ENCODE assay signal across 21 cellular contexts in genomic region chr13:77378662-77379061, GRCh38. TPM values are rescaled to one million over a fixed set of nuclear protein-coding genes. Genes with fewer than 3 reads are reported as not detected.
DNase-seq lines count a peak whose midpoint lies in the region; ATAC-seq, FAIRE-seq and TF ChIP-seq lines count a peak whose summit lies in the region.
"Had no signal": no experiment of that assay in that cellular context is flagged by ENCODE, and none has a peak within 500 bp of the region (broad histone marks: within the 10 kb centered on the region; RNA-seq: fewer than 3 reads in every experiment).

No MANE protein-coding gene starts in this region.

- no peak overlapping the region for H3K27ac ChIP-seq in astrocyte (ENCODE audit: low read depth, low read length)
- H3K27ac ChIP-seq: 22Rv1, A549, BLaER1 had no signal

- H3K27me3 Mint-ChIP-seq in astrocyte (ENCODE audit: low read depth, unreplicated experiment): no peaks in the 10 kb centered on the region
- peaks cover 15% of the 10 kb centered on the region for H3K27me3 Mint-ChIP-seq in activated CD4-positive, alpha-beta T cell treated with anti-CD3 and anti-CD28 coated beads, Interleukin-2, amount 10 ng/mL, durations not matched to agents 24 days and 14 days
- H3K27me3 Mint-ChIP-seq in Caco-2 (ENCODE audit: insufficient read depth, unreplicated experiment): no peaks in the 10 kb centered on the region
- H3K27me3 Mint-ChIP-seq: IgD-negative memory B cell had no signal

- H2AFZ ChIP-seq in astrocyte (ENCODE audit: low read depth, low read length): no peak overlapping the region

- H3K9me3 ChIP-seq in astrocyte (ENCODE audit: insufficient read depth, low read depth, low read length) (no peaks in the 10 kb centered on the region), Caco-2 (no peaks in the 10 kb centered on the region)
- H3K9me3 ChIP-seq: A549, BLaER1 had no signal

- CTCF ChIA-PET in Caco-2 (lab: Charles Lee): no interaction called here

- POLR2A ChIA-PET in Caco-2 (lab: Charles Lee): no interaction called here

- ATAC-seq in esophagus mucosa: peak; percentile 99
- ATAC-seq: A549; CD8-positive, alpha-beta T cell; HepG2 had no signal

- peak; percentile 49 for FAIRE-seq in astrocyte (lab: Jason Lieb, UNC)
- FAIRE-seq: A549, D721Med, G401.6, GM12891, GM19239, H1, HepG2 had no signal

- intact Hi-C loops in activated CD4-positive, alpha-beta T cell treated with anti-CD3 and anti-CD28 coated beads, Interleukin-2, amount 10 ng/mL, durations not matched to agents 24 days and 14 days (cut with micrococcal nuclease): no loop called here
- intact Hi-C loops in Caco-2 (cut with micrococcal nuclease; ENCODE audit: unreplicated experiment): no loop called here

- H3K4me1 ChIP-seq in astrocyte (ENCODE audit: insufficient read depth, low read length): no peaks in the 10 kb centered on the region
- H3K4me1 ChIP-seq in Caco-2: no peaks in the 10 kb centered on the region
- H3K4me1 ChIP-seq: A549 had no signal

- peak; percentile 4 for DNase-seq in NCI-H1105 treated with DMSO at 0.1 percent for 48 hours (lab: John Stamatoyannopoulos, UW)
- no peak for DNase-seq in NCI-H1105 (lab: John Stamatoyannopoulos, UW)
- no peak for DNase-seq in astrocyte (ENCODE audit: low read depth)
- DNase-seq in activated CD4-positive, alpha-beta T cell treated with anti-CD3 and anti-CD28 coated beads, Interleukin-2, amount 10 ng/mL, durations not matched to agents 24 days and 14 days: no peak
- no peak for DNase-seq in Caco-2
- no peak for DNase-seq in NCI-H774 (lab: John Stamatoyannopoulos, UW)
- DNase-seq: AML-193; CD8-positive, alpha-beta T cell; H9 had no signal

- H3K27me3 ChIP-seq in astrocyte (ENCODE audit: insufficient read depth, low read length) (no peaks in the 10 kb centered on the region), Caco-2 (replicated peaks; ENCODE audit: control insufficient read depth, insufficient read depth, low read length) (no peaks in the 10 kb centered on the region; the same call in 1 of the 2 replicates)
- H3K27me3 ChIP-seq: BLaER1 had no signal

- no peak overlapping the region for H3K4me2 ChIP-seq in astrocyte (ENCODE audit: low read length)
- H3K4me2 ChIP-seq: A549 had no signal

- H3K36me3 ChIP-seq in astrocyte (ENCODE audit: insufficient read depth, low read length): no peaks in the 10 kb centered on the region
- no peaks in the 10 kb centered on the region for H3K36me3 ChIP-seq in Caco-2 (ENCODE audit: control insufficient read depth, insufficient read depth, low read length)
- H3K36me3 ChIP-seq: BLaER1 had no signal

- peaks cover 1% of the 10 kb centered on the region for H3K4me1 Mint-ChIP-seq in astrocyte (ENCODE audit: low read depth, unreplicated experiment)
- no peaks in the 10 kb centered on the region for H3K4me1 Mint-ChIP-seq in activated CD4-positive, alpha-beta T cell treated with anti-CD3 and anti-CD28 coated beads, Interleukin-2, amount 10 ng/mL, durations not matched to agents 24 days and 14 days
- no peaks in the 10 kb centered on the region for H3K4me1 Mint-ChIP-seq in Caco-2 (ENCODE audit: low read depth, unreplicated experiment)

- H3K4me3 Mint-ChIP-seq in astrocyte (ENCODE audit: unreplicated experiment) (no peak overlapping the region), Caco-2 (ENCODE audit: unreplicated experiment) (no peak overlapping the region)
- no peak overlapping the region for H3K4me3 Mint-ChIP-seq in activated CD4-positive, alpha-beta T cell treated with anti-CD3 and anti-CD28 coated beads, Interleukin-2, amount 10 ng/mL, durations not matched to agents 24 days and 14 days
- H3K4me3 Mint-ChIP-seq: CD14-positive monocyte; CD8-positive, alpha-beta T cell; H9; IgD-negative memory B cell had no signal

- peaks cover 1% of the 10 kb centered on the region for H3K36me3 Mint-ChIP-seq in astrocyte (ENCODE audit: low read depth, unreplicated experiment)
- H3K36me3 Mint-ChIP-seq in activated CD4-positive, alpha-beta T cell treated with anti-CD3 and anti-CD28 coated beads, Interleukin-2, amount 10 ng/mL, durations not matched to agents 24 days and 14 days (ENCODE audit: low read depth): no peaks in the 10 kb centered on the region
- no peaks in the 10 kb centered on the region for H3K36me3 Mint-ChIP-seq in Caco-2 (ENCODE audit: insufficient read depth, unreplicated experiment)
- H3K36me3 Mint-ChIP-seq: CD14-positive monocyte; CD8-positive, alpha-beta T cell had no signal

- H3K27ac Mint-ChIP-seq in astrocyte (ENCODE audit: unreplicated experiment): no peak overlapping the region
- no peak overlapping the region for H3K27ac Mint-ChIP-seq in activated CD4-positive, alpha-beta T cell treated with anti-CD3 and anti-CD28 coated beads, Interleukin-2, amount 10 ng/mL, durations not matched to agents 24 days and 14 days
- no peak overlapping the region for H3K27ac Mint-ChIP-seq in Caco-2 (ENCODE audit: unreplicated experiment)
- H3K27ac Mint-ChIP-seq: CD14-positive monocyte; CD8-positive, alpha-beta T cell; H9; IgD-negative memory B cell had no signal

- TF ChIP-seq CTCF in astrocyte (IDR thresholded peaks at IDR 0.05; ENCODE audit: insufficient read depth, low read depth, low read length): no peak
- no peak for TF ChIP-seq CTCF in Caco-2 (IDR thresholded peaks at IDR 0.05; ENCODE audit: insufficient read depth in 1 of 2, low read depth in 1 of 2, low read length in 1 of 2, severe bottlenecking in 1 of 2, unreplicated experiment in 1 of 2)

- H3K9me3 Mint-ChIP-seq in astrocyte (ENCODE audit: unreplicated experiment) (no peaks in the 10 kb centered on the region), Caco-2 (ENCODE audit: unreplicated experiment) (no peaks in the 10 kb centered on the region)
- no peaks in the 10 kb centered on the region for H3K9me3 Mint-ChIP-seq in activated CD4-positive, alpha-beta T cell treated with anti-CD3 and anti-CD28 coated beads, Interleukin-2, amount 10 ng/mL, durations not matched to agents 24 days and 14 days
- H3K9me3 Mint-ChIP-seq: CD14-positive monocyte; CD8-positive, alpha-beta T cell; H9; IgD-negative memory B cell had no signal

- H3K9ac ChIP-seq in astrocyte (ENCODE audit: low read length): no peak overlapping the region
- H3K9ac ChIP-seq: BLaER1 had no signal

- H4K20me1 ChIP-seq in astrocyte (ENCODE audit: insufficient read depth, low read length): no peaks in the 10 kb centered on the region
- H4K20me1 ChIP-seq: BLaER1 had no signal

- no peaks in the 10 kb centered on the region for H3K79me2 ChIP-seq in astrocyte (ENCODE audit: insufficient read depth, low read length)

- no peak overlapping the region for H3K4me3 ChIP-seq in astrocyte (ENCODE audit: insufficient read depth, low read depth, low read length)
- H3K4me3 ChIP-seq in Caco-2 (ENCODE audit: low read depth, low read length): no peak overlapping the region
- H3K4me3 ChIP-seq: A549, BLaER1 had no signal

- BruUV-seq in Caco-2 (replicated peaks; lab: Mats Ljungman, UMichigan): no TSS peak

RNA-seq across cellular contexts. Expression of gene MYCBP2, which starts 51.8 kb away (rescaled TPM):
- total RNA-seq in astrocyte (70.5 and 72.3 TPM in 2 replicates), esophagus mucosa (76.2 TPM), Caco-2 (2022) (40.4 and 41.3 TPM in 2 replicates)
- total RNA-seq in activated CD4-positive, alpha-beta T cell treated with anti-CD3 and anti-CD28 coated beads, Interleukin-2, amount 10 ng/mL, durations not matched to agents 24 days and 14 days: 94.6 and 119 TPM in 2 replicates
